Comparison of ENCODE assay signal across 25 cellular contexts in genomic region chr3:165784337-165784736, GRCh38.
"Had no signal": no experiment of that assay in that cellular context is flagged by ENCODE, and none has a peak within 500 bp of the region (broad histone marks: within the 10 kb centered on the region; RNA-seq: fewer than 3 reads in every experiment).

No MANE protein-coding gene starts in this region.

- DNase-seq: colonic mucosa; cortex of kidney; dermis blood vessel endothelial cell; dorsolateral prefrontal cortex; effector CD4-positive, alpha-beta T cell; effector CD8-positive, alpha-beta T cell; effector memory CD4-positive, alpha-beta T cell; effector memory CD8-positive, alpha-beta T cell; endodermal cell; erythroblast; esophagus squamous epithelium; foreskin fibroblast; foreskin keratinocyte; foreskin melanocyte; gastrocnemius medialis; glutamatergic neuron; head of caudate nucleus; heart left ventricle; heart right ventricle had no signal

- FAIRE-seq: endometrium had no signal

- H3K27ac ChIP-seq: colonic mucosa, coronary artery, dorsolateral prefrontal cortex, epithelial cell of prostate, esophagus muscularis mucosa, esophagus squamous epithelium, foreskin keratinocyte, gastrocnemius medialis, gastroesophageal sphincter, heart left ventricle, heart right ventricle had no signal

- H3K9me3 ChIP-seq: colonic mucosa, esophagus muscularis mucosa, esophagus squamous epithelium, gastrocnemius medialis, gastroesophageal sphincter had no signal

- ATAC-seq: effector memory CD8-positive, alpha-beta T cell; esophagus mucosa; foreskin keratinocyte; gastrocnemius medialis; gastroesophageal sphincter; heart left ventricle; heart right ventricle had no signal

- H3K36me3 ChIP-seq: colonic mucosa, esophagus muscularis mucosa, esophagus squamous epithelium, gastrocnemius medialis, gastroesophageal sphincter, heart left ventricle, heart right ventricle had no signal

- H3K4me3 ChIP-seq: colonic mucosa, coronary artery, dorsolateral prefrontal cortex, esophagus muscularis mucosa, esophagus squamous epithelium, gastrocnemius medialis, gastroesophageal sphincter, heart left ventricle, heart right ventricle had no signal

- H3K4me1 ChIP-seq: colonic mucosa, esophagus squamous epithelium, foreskin keratinocyte, gastrocnemius medialis, heart left ventricle, heart right ventricle had no signal

- H3K27me3 ChIP-seq: colonic mucosa, dorsolateral prefrontal cortex, esophagus muscularis mucosa, esophagus squamous epithelium, foreskin keratinocyte, gastrocnemius medialis, gastroesophageal sphincter, heart left ventricle, heart right ventricle had no signal
